In the genomic region with DNA sequence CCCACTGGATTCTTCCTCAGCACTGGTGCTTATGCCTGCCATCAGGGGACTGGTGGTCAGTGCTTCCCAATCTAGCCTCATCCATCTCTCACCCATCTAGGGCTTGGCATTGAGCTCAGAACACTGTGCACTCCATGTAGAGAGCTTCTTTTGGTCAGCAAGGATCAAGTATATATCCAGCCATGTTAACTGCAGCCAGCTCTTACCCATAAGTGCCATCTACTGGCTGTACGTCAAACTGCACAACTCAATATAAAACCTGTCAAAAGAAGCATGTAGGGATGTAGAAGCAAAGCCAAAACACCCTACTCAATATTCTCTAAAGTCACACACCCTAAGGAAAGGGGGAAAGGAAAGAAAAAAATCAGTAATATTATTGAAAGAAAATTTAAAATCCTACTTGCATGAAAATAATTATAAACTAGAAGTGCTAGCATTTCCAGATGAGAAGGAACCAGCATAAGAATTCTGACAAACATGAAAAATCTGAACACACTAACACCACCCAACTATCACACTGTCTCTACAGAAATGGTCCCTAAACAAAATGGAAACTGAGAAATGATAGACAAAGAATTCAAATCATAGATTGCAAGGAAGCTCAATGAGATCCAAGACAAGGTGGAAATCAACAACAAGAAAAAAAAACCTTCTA, we compare ENCODE assay signal across 9 cellular contexts.
DNase-seq lines count a peak whose midpoint lies in the region; ATAC-seq and TF ChIP-seq lines count a peak whose summit lies in the region.
"Had no signal": no experiment of that assay in that cellular context is flagged by ENCODE, and none has a peak within 500 bp of the region (broad histone marks: within the 10 kb centered on the region; RNA-seq: fewer than 3 reads in every experiment).

No MANE protein-coding gene starts in this region.

- no peaks in the 10 kb centered on the region for H4K20me1 ChIP-seq in OCI-LY7 (ENCODE audit: insufficient read depth, low read length)

- no peaks in the 10 kb centered on the region for H3K9me3 Mint-ChIP-seq in activated CD8-positive, alpha-beta memory T cell treated with anti-CD3 and anti-CD28 coated beads, Interleukin-2, amount 10 ng/mL, durations not matched to agents 7 days and 5 days (ENCODE audit: low read depth)
- H3K9me3 Mint-ChIP-seq in endothelial cell (ENCODE audit: unreplicated experiment) = no peaks in the 10 kb centered on the region

- DNase-seq in activated CD8-positive, alpha-beta memory T cell treated with anti-CD3 and anti-CD28 coated beads, Interleukin-2, amount 10 ng/mL, durations not matched to agents 7 days and 5 days = no peak
- DNase-seq in activated CD8-positive, alpha-beta memory T cell treated with anti-CD3 and anti-CD28 coated beads, Interleukin-2, amount 50 U/mL, for 48 hours = no peak
- DNase-seq in HT1080 (ENCODE audit: low read depth) = peak; percentile 55
- peak; percentile 29 for DNase-seq in OCI-LY7 (ENCODE audit: low spot score)
- DNase-seq in endothelial cell (ENCODE audit: low spot score) = peak; percentile 26
- DNase-seq in myocyte (ENCODE audit: low read depth) = peak; percentile 9
- no peak for DNase-seq in coronary artery (ENCODE audit: low spot score)

- H3K27ac ChIP-seq in OCI-LY7 (ENCODE audit: low read depth, low read length, poor library complexity, severe bottlenecking) = no peak overlapping the region
- no peak overlapping the region for H3K27ac ChIP-seq in coronary artery
- H3K27ac ChIP-seq: thoracic aorta had no signal

- TF ChIP-seq CTCF in OCI-LY7 (conservative IDR thresholded peaks at IDR 0.05; ENCODE audit: low read length) (peak; percentile 83), endothelial cell (IDR thresholded peaks at IDR 0.05; ENCODE audit: unreplicated experiment) (peak; percentile 76), coronary artery (IDR thresholded peaks at IDR 0.05) (no peak)

- POLR2A ChIA-PET in OCI-LY7 (lab: Charles Lee) = no interaction called here

- no peaks in the 10 kb centered on the region for H3K36me3 ChIP-seq in OCI-LY7 (ENCODE audit: insufficient read depth, low read length)
- H3K36me3 ChIP-seq: thoracic aorta had no signal

- H3K36me3 Mint-ChIP-seq in activated CD8-positive, alpha-beta memory T cell treated with anti-CD3 and anti-CD28 coated beads, Interleukin-2, amount 10 ng/mL, durations not matched to agents 7 days and 5 days = no peaks in the 10 kb centered on the region
- H3K36me3 Mint-ChIP-seq in endothelial cell (ENCODE audit: low read depth, unreplicated experiment) = no peaks in the 10 kb centered on the region

- no peaks in the 10 kb centered on the region for H3K4me1 ChIP-seq in OCI-LY7 (ENCODE audit: insufficient read depth, low read length, poor library complexity, severe bottlenecking)

- no peaks in the 10 kb centered on the region for H3K79me2 ChIP-seq in OCI-LY7 (ENCODE audit: insufficient read depth, low read depth, low read length)

- H3K9me2 ChIP-seq in OCI-LY7 (ENCODE audit: insufficient read depth, low read length) = no peaks in the 10 kb centered on the region

- no TSS peak for BruUV-seq in OCI-LY7 (replicated peaks; lab: Mats Ljungman, UMichigan)

- no peak overlapping the region for H3K4me3 Mint-ChIP-seq in activated CD8-positive, alpha-beta memory T cell treated with anti-CD3 and anti-CD28 coated beads, Interleukin-2, amount 10 ng/mL, durations not matched to agents 7 days and 5 days
- H3K4me3 Mint-ChIP-seq in endothelial cell (ENCODE audit: unreplicated experiment) = no peak overlapping the region

- no peaks in the 10 kb centered on the region for H3K4me1 Mint-ChIP-seq in activated CD8-positive, alpha-beta memory T cell treated with anti-CD3 and anti-CD28 coated beads, Interleukin-2, amount 10 ng/mL, durations not matched to agents 7 days and 5 days
- H3K4me1 Mint-ChIP-seq in endothelial cell (ENCODE audit: unreplicated experiment) = peaks cover 4% of the 10 kb centered on the region

- H3K9me3 ChIP-seq in OCI-LY7 (ENCODE audit: low read length) = no peaks in the 10 kb centered on the region
- H3K9me3 ChIP-seq: thoracic aorta had no signal

- no peak overlapping the region for H3K27ac Mint-ChIP-seq in activated CD8-positive, alpha-beta memory T cell treated with anti-CD3 and anti-CD28 coated beads, Interleukin-2, amount 10 ng/mL, durations not matched to agents 7 days and 5 days
- H3K27ac Mint-ChIP-seq in endothelial cell (ENCODE audit: unreplicated experiment) = no peak overlapping the region

- CTCF ChIA-PET in activated CD8-positive, alpha-beta memory T cell treated with anti-CD3 and anti-CD28 coated beads, Interleukin-2, amount 10 ng/mL, durations not matched to agents 7 days and 5 days (lab: Charles Lee) = interaction anchor here (0.8 to 1.6 kb wide), 4 partner anchors 13 to 1380 kb away, joined by 3 to 5 read pairs (median 3); no protein-coding TSS in a partner anchor
- CTCF ChIA-PET in OCI-LY7 (lab: Charles Lee; ENCODE audit: unreplicated experiment) = interaction anchor here (0.9 kb wide), 1 partner anchor 655 kb away, joined by 3 read pairs; no protein-coding TSS in a partner anchor

- no peaks in the 10 kb centered on the region for H3K27me3 Mint-ChIP-seq in activated CD8-positive, alpha-beta memory T cell treated with anti-CD3 and anti-CD28 coated beads, Interleukin-2, amount 10 ng/mL, durations not matched to agents 7 days and 5 days
- peaks cover 1% of the 10 kb centered on the region for H3K27me3 Mint-ChIP-seq in endothelial cell (ENCODE audit: unreplicated experiment)

- H3K4me2 ChIP-seq in OCI-LY7 (ENCODE audit: low read length) = no peak overlapping the region

- peak; percentile 69 for ATAC-seq in activated CD8-positive, alpha-beta memory T cell treated with anti-CD3 and anti-CD28 coated beads, Interleukin-2, amount 10 ng/mL, durations not matched to agents 7 days and 5 days
- ATAC-seq in GM21717 (IDR thresholded peaks at IDR 0.05; ENCODE audit: unreplicated experiment) = peak; percentile 94

- H2AFZ ChIP-seq in OCI-LY7 (ENCODE audit: low read length) = no peak overlapping the region

- intact Hi-C loops in OCI-LY7 (cut with micrococcal nuclease; ENCODE audit: unreplicated experiment) = loop anchor here (2.0 to 10.0 kb wide), 2 partner anchors 1076 to 1378 kb away; no protein-coding TSS in a partner anchor

- H3K4me3 ChIP-seq in OCI-LY7 (ENCODE audit: low read depth, low read length, poor library complexity, severe bottlenecking) (no peak overlapping the region), coronary artery (no peak overlapping the region)
- H3K4me3 ChIP-seq: thoracic aorta had no signal

Comparison
In these comparisons a context has a peak if more than half of its experiments do, and no peak if none do; other contexts are left out.
1. DNase-seq: peak in HT1080 (single experiment), OCI-LY7 (single experiment), endothelial cell (single experiment) and myocyte (single experiment); none in activated CD8-positive, alpha-beta memory T cell treated with anti-CD3 and anti-CD28 coated beads, Interleukin-2, amount 10 ng/mL, durations not matched to agents 7 days and 5 days (single experiment), activated CD8-positive, alpha-beta memory T cell treated with anti-CD3 and anti-CD28 coated beads, Interleukin-2, amount 50 U/mL, for 48 hours (single experiment) and coronary artery (single experiment).